In genomic region chr9:132670359-132670815, GRCh38 we compare ENCODE assay signal across 1 cellular context.
TF ChIP-seq lines count a peak whose summit lies in the region.

TSS of gene GTF3C4 (plus strand) at chr9:132670464. CDS start at chr9:132670599, 135 bp downstream.

TF ChIP-seq in GM12878, 131 proteins besides CTCF, POLR2A, EP300 and RAD21 (continued from another document and continues in another):
- TF ChIP-seq, protein P1, sequence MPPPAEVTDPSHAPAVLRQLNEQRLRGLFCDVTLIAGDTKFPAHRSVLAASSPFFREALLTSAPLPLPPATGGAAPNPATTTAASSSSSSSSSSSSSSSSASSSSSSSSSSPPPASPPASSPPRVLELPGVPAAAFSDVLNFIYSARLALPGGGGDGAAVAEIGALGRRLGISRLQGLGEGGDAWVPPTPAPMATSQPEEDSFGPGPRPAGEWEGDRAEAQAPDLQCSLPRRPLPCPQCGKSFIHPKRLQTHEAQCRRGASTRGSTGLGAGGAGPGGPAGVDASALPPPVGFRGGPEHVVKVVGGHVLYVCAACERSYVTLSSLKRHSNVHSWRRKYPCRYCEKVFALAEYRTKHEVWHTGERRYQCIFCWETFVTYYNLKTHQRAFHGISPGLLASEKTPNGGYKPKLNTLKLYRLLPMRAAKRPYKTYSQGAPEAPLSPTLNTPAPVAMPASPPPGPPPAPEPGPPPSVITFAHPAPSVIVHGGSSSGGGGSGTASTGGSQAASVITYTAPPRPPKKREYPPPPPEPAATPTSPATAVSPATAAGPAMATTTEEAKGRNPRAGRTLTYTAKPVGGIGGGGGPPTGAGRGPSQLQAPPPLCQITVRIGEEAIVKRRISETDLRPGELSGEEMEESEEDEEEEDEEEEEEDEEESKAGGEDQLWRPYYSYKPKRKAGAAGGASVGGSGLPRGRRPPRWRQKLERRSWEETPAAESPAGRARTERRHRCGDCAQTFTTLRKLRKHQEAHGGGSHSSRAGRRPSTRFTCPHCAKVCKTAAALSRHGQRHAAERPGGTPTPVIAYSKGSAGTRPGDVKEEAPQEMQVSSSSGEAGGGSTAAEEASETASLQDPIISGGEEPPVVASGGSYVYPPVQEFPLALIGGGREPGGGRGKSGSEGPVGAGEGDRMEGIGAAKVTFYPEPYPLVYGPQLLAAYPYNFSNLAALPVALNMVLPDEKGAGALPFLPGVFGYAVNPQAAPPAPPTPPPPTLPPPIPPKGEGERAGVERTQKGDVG (CRISPR knock-in tag; IDR thresholded peaks at IDR 0.05) = no peak
- TF ChIP-seq RB1 (IDR thresholded peaks at IDR 0.05; ENCODE audit: borderline replicate concordance) (peak; percentile 64; the same call in 1 of the 2 replicates), ZNF274 (IDR thresholded peaks at IDR 0.05; ENCODE audit: insufficient read depth, insufficient read length) (no peak), ZNF384 (IDR thresholded peaks at IDR 0.05; ENCODE audit: borderline replicate concordance, low read depth, low read length) (no peak), EED (IDR thresholded peaks at IDR 0.05; ENCODE audit: low read depth) (no peak), BMI1 (IDR thresholded peaks at IDR 0.05; ENCODE audit: borderline replicate concordance) (peak; percentile 99), SREBF1 (IDR thresholded peaks at IDR 0.05; ENCODE audit: low read length) (no peak), ASH2L (IDR thresholded peaks at IDR 0.05; ENCODE audit: borderline replicate concordance, low read depth) (peak; percentile 67; the same call in 1 of the 2 replicates), ZNF24 (IDR thresholded peaks at IDR 0.05) (0 out of 2 replicates have a peak, but pooled peaks have one; percentile 7), ZBTB40 (IDR thresholded peaks at IDR 0.05; ENCODE audit: borderline replicate concordance) (peak; percentile 57; the same call in 1 of the 2 replicates), RELA (IDR thresholded peaks at IDR 0.05; ENCODE audit: borderline replicate concordance, partially characterized antibody) (no peak), CREB1 (IDR thresholded peaks at IDR 0.05; ENCODE audit: low read depth) (peak; percentile 89), ZNF622 (IDR thresholded peaks at IDR 0.05) (no peak), MLLT1 (IDR thresholded peaks at IDR 0.05) (no peak; the same call in 1 of the 2 replicates), ATF7 (IDR thresholded peaks at IDR 0.05; ENCODE audit: low read depth) (no peak), STAT1 (conservative IDR thresholded peaks at IDR 0.05) (no peak), BCLAF1 (IDR thresholded peaks at IDR 0.05) (no peak), LARP7 (IDR thresholded peaks at IDR 0.05) (no peak), CREM (IDR thresholded peaks at IDR 0.05; ENCODE audit: low read depth) (peak; percentile 78), E2F8 (IDR thresholded peaks at IDR 0.05; ENCODE audit: low read depth, partially characterized antibody) (no peak), MYC (IDR thresholded peaks at IDR 0.05; ENCODE audit: insufficient read depth, insufficient read length, insufficient replicate concordance, low read length, severe bottlenecking) (peak; percentile 20), SMARCA5 (IDR thresholded peaks at IDR 0.05) (no peak), SIN3A (IDR thresholded peaks at IDR 0.05; ENCODE audit: low read depth, low read length) (no peak; the same call in 1 of the 2 replicates), BRCA1 (IDR thresholded peaks at IDR 0.05; ENCODE audit: low read depth, low read length) (no peak), MYB (IDR thresholded peaks at IDR 0.05; ENCODE audit: borderline replicate concordance, low read depth, low read length) (no peak; the same call in 1 of the 2 replicates), PAX5 (IDR thresholded peaks at IDR 0.05; ENCODE audit: borderline replicate concordance, low read depth, low read length) (no peak), USF2 (IDR thresholded peaks at IDR 0.05; ENCODE audit: borderline replicate concordance, low read depth, low read length) (no peak), KLF5 (IDR thresholded peaks at IDR 0.05; ENCODE audit: partially characterized antibody) (no peak), PAX8 (IDR thresholded peaks at IDR 0.05) (no peak)
- TF ChIP-seq, protein P2, sequence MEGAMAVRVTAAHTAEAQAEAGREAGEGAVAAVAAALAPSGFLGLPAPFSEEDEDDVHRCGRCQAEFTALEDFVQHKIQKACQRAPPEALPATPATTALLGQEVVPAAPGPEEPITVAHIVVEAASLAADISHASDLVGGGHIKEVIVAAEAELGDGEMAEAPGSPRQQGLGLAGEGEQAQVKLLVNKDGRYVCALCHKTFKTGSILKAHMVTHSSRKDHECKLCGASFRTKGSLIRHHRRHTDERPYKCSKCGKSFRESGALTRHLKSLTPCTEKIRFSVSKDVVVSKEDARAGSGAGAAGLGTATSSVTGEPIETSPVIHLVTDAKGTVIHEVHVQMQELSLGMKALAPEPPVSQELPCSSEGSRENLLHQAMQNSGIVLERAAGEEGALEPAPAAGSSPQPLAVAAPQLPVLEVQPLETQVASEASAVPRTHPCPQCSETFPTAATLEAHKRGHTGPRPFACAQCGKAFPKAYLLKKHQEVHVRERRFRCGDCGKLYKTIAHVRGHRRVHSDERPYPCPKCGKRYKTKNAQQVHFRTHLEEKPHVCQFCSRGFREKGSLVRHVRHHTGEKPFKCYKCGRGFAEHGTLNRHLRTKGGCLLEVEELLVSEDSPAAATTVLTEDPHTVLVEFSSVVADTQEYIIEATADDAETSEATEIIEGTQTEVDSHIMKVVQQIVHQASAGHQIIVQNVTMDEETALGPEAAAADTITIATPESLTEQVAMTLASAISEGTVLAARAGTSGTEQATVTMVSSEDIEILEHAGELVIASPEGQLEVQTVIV (IDR thresholded peaks at IDR 0.05; ENCODE audit: borderline replicate concordance, partially characterized antibody) = no peak
- TF ChIP-seq, protein P3, sequence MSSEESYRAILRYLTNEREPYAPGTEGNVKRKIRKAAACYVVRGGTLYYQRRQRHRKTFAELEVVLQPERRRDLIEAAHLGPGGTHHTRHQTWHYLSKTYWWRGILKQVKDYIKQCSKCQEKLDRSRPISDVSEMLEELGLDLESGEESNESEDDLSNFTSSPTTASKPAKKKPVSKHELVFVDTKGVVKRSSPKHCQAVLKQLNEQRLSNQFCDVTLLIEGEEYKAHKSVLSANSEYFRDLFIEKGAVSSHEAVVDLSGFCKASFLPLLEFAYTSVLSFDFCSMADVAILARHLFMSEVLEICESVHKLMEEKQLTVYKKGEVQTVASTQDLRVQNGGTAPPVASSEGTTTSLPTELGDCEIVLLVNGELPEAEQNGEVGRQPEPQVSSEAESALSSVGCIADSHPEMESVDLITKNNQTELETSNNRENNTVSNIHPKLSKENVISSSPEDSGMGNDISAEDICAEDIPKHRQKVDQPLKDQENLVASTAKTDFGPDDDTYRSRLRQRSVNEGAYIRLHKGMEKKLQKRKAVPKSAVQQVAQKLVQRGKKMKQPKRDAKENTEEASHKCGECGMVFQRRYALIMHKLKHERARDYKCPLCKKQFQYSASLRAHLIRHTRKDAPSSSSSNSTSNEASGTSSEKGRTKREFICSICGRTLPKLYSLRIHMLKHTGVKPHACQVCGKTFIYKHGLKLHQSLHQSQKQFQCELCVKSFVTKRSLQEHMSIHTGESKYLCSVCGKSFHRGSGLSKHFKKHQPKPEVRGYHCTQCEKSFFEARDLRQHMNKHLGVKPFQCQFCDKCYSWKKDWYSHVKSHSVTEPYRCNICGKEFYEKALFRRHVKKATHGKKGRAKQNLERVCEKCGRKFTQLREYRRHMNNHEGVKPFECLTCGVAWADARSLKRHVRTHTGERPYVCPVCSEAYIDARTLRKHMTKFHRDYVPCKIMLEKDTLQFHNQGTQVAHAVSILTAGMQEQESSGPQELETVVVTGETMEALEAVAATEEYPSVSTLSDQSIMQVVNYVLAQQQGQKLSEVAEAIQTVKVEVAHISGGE (CRISPR knock-in tag; IDR thresholded peaks at IDR 0.05) = no peak
- TF ChIP-seq, protein P4, sequence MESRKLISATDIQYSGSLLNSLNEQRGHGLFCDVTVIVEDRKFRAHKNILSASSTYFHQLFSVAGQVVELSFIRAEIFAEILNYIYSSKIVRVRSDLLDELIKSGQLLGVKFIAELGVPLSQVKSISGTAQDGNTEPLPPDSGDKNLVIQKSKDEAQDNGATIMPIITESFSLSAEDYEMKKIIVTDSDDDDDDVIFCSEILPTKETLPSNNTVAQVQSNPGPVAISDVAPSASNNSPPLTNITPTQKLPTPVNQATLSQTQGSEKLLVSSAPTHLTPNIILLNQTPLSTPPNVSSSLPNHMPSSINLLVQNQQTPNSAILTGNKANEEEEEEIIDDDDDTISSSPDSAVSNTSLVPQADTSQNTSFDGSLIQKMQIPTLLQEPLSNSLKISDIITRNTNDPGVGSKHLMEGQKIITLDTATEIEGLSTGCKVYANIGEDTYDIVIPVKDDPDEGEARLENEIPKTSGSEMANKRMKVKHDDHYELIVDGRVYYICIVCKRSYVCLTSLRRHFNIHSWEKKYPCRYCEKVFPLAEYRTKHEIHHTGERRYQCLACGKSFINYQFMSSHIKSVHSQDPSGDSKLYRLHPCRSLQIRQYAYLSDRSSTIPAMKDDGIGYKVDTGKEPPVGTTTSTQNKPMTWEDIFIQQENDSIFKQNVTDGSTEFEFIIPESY (IDR thresholded peaks at IDR 0.05) = no peak
